Comparison of ENCODE assay signal across 1 cellular context in genomic region chrX:129739591-129739990, GRCh38.
TF ChIP-seq lines count a peak whose summit lies in the region.

No MANE protein-coding gene starts in this region.

TF ChIP-seq in H1, 55 proteins besides CTCF, POLR2A, EP300 and RAD21:
- 0 out of 2 replicates have a peak, but pooled peaks have one; percentile 12 for TF ChIP-seq SP1 (IDR thresholded peaks at IDR 0.05; ENCODE audit: low read depth, low read length)
- TF ChIP-seq CBX8 (IDR thresholded peaks at IDR 0.05; ENCODE audit: borderline replicate concordance, low read depth, low read length): no peak
